ENCODE assay signal across 8 cellular contexts in genomic region chr6:1724616-1725015, GRCh38.
DNase-seq lines count a peak whose midpoint lies in the region; ATAC-seq, FAIRE-seq and TF ChIP-seq lines count a peak whose summit lies in the region.

No MANE protein-coding gene starts in this region.

- no peak for FAIRE-seq in A549 (lab: Jason Lieb, UNC)

- CTCF ChIA-PET in A549 (lab: Yijun Ruan, JAX): no interaction called here

- intact Hi-C loops in breast epithelium (cut with DNase I; ENCODE audit: low total_unique reads): loop anchor here (5.0 kb wide), 1 partner anchor 513 kb away; no protein-coding TSS in a partner anchor
- intact Hi-C loops in lower lobe of right lung (cut with DNase I): no loop called here
- intact Hi-C loops in activated CD4-positive, alpha-beta T cell treated with anti-CD3 and anti-CD28 coated beads, Interleukin-2, amount 10 ng/mL, durations not matched to agents 24 days and 14 days (cut with micrococcal nuclease): no loop called here

- H3K36me3 ChIP-seq in breast epithelium: no peaks in the 10 kb centered on the region
- no peaks in the 10 kb centered on the region for H3K36me3 ChIP-seq in lower lobe of right lung

- TF ChIP-seq CTCF in A549 (IDR thresholded peaks at IDR 0.05): no peak
- no peak for TF ChIP-seq CTCF in breast epithelium (IDR thresholded peaks at IDR 0.05)
- TF ChIP-seq CTCF in lower lobe of right lung (IDR thresholded peaks at IDR 0.05): no peak

- TF ChIP-seq RAD21 in A549 (conservative IDR thresholded peaks at IDR 0.05 in 1 of 2, IDR thresholded peaks at IDR 0.05 in 1 of 2): no peak

- TF ChIP-seq POLR2A in A549 (IDR thresholded peaks at IDR 0.05; ENCODE audit: low read length): no peak
- TF ChIP-seq POLR2A in breast epithelium (IDR thresholded peaks at IDR 0.05): no peak

- no peaks in the 10 kb centered on the region for H3K9me3 Mint-ChIP-seq in activated CD4-positive, alpha-beta T cell treated with anti-CD3 and anti-CD28 coated beads, Interleukin-2, amount 10 ng/mL, durations not matched to agents 24 days and 14 days

- POLR2A ChIA-PET in A549 (lab: Yijun Ruan, JAX): no interaction called here

- peak in 1 of 2 experiments; percentile 73; a peak in 3 of 6 replicates for ATAC-seq in A549
- peak; percentile 74 to 92 for ATAC-seq in lower lobe of right lung
- no peak for ATAC-seq in GM21390 (IDR thresholded peaks at IDR 0.05; ENCODE audit: unreplicated experiment)

- no peaks in the 10 kb centered on the region for H3K27me3 ChIP-seq in breast epithelium
- no peaks in the 10 kb centered on the region for H3K27me3 ChIP-seq in lower lobe of right lung (ENCODE audit: low read depth)

- peak overlapping the region; percentile 36; the same call in 1 of the 3 replicates for H3K4me2 ChIP-seq in A549

- no peaks in the 10 kb centered on the region for H3K4me1 ChIP-seq in A549
- H3K4me1 ChIP-seq in breast epithelium: no peaks in the 10 kb centered on the region
- H3K4me1 ChIP-seq in lower lobe of right lung: peaks cover 7% of the 10 kb centered on the region

- no peak overlapping the region for H3K4me3 Mint-ChIP-seq in activated CD4-positive, alpha-beta T cell treated with anti-CD3 and anti-CD28 coated beads, Interleukin-2, amount 10 ng/mL, durations not matched to agents 24 days and 14 days

- no peak overlapping the region for H3K27ac Mint-ChIP-seq in activated CD4-positive, alpha-beta T cell treated with anti-CD3 and anti-CD28 coated beads, Interleukin-2, amount 10 ng/mL, durations not matched to agents 24 days and 14 days

- H3K27ac ChIP-seq in A549: no peak overlapping the region
- peak overlapping the region; percentile 42 to 54 for H3K27ac ChIP-seq in breast epithelium
- H3K27ac ChIP-seq in lower lobe of right lung: no peak overlapping the region

- no peaks in the 10 kb centered on the region for H3K36me3 Mint-ChIP-seq in activated CD4-positive, alpha-beta T cell treated with anti-CD3 and anti-CD28 coated beads, Interleukin-2, amount 10 ng/mL, durations not matched to agents 24 days and 14 days (ENCODE audit: low read depth)

- H3K4me3 ChIP-seq in A549: no peak overlapping the region
- H3K4me3 ChIP-seq in breast epithelium: no peak overlapping the region
- H3K4me3 ChIP-seq in lower lobe of right lung: no peak overlapping the region

- DNase-seq in A549 (ENCODE audit: low read depth in 1 of 2, low spot score in 1 of 2) (peak in 1 of 2 experiments; percentile 62), NCI-H1092 (lab: John Stamatoyannopoulos, UW) (peak; percentile 4), breast epithelium (ENCODE audit: low spot score in 2 of 2) (peak in 1 of 2 donors; percentile 84), lower lobe of right lung (peak; percentile 80), NCI-H2171 (lab: John Stamatoyannopoulos, UW) (no peak), occipital lobe (lab: John Stamatoyannopoulos, UW) (no peak)
- DNase-seq in activated CD4-positive, alpha-beta T cell treated with anti-CD3 and anti-CD28 coated beads, Interleukin-2, amount 10 ng/mL, durations not matched to agents 24 days and 14 days: no peak

- no peak for TF ChIP-seq EP300 in A549 (IDR thresholded peaks at IDR 0.05)

- WGBS in A549 (ENCODE audit: missing lambda C conversion rate): 54% methylated on average over 7 of the region's 8 CpGs

- no peaks in the 10 kb centered on the region for H3K4me1 Mint-ChIP-seq in activated CD4-positive, alpha-beta T cell treated with anti-CD3 and anti-CD28 coated beads, Interleukin-2, amount 10 ng/mL, durations not matched to agents 24 days and 14 days

- no peaks in the 10 kb centered on the region for H3K9me3 ChIP-seq in A549
- H3K9me3 ChIP-seq in breast epithelium: no peaks in the 10 kb centered on the region
- H3K9me3 ChIP-seq in lower lobe of right lung: no peaks in the 10 kb centered on the region

- H3K27me3 Mint-ChIP-seq in activated CD4-positive, alpha-beta T cell treated with anti-CD3 and anti-CD28 coated beads, Interleukin-2, amount 10 ng/mL, durations not matched to agents 24 days and 14 days: no peaks in the 10 kb centered on the region

TF ChIP-seq in A549, 52 proteins besides CTCF, POLR2A, EP300 and RAD21:
- TF ChIP-seq TFCP2L1 (CRISPR knock-in tag; IDR thresholded peaks at IDR 0.05) (no peak), MAX (IDR thresholded peaks at IDR 0.05) (no peak), PHF8 (IDR thresholded peaks at IDR 0.05; ENCODE audit: borderline replicate concordance, low read depth) (no peak), MYC (IDR thresholded peaks at IDR 0.05; ENCODE audit: borderline replicate concordance, low read length) (no peak), PBX3 (IDR thresholded peaks at IDR 0.05) (no peak), CBX8 (IDR thresholded peaks at IDR 0.05) (no peak), ESRRA (IDR thresholded peaks at IDR 0.05; ENCODE audit: borderline replicate concordance, low read length) (no peak), NPAS2 (CRISPR knock-in tag; IDR thresholded peaks at IDR 0.05; ENCODE audit: borderline replicate concordance) (no peak), CHD2 (IDR thresholded peaks at IDR 0.05; ENCODE audit: low read length, partially characterized antibody) (no peak), HOXB13 (CRISPR knock-in tag; IDR thresholded peaks at IDR 0.05; ENCODE audit: low read depth) (no peak), ELK1 (IDR thresholded peaks at IDR 0.05; ENCODE audit: low read depth, low read length) (no peak), RFX5 (IDR thresholded peaks at IDR 0.05) (no peak), JUNB (IDR thresholded peaks at IDR 0.05) (no peak)
TF ChIP-seq in A549: peak in this region for 0.

Comparison
In these comparisons a context has a peak if more than half of its experiments do, and no peak if none do; other contexts are left out.
1. DNase-seq: peak in NCI-H1092 (single experiment) and lower lobe of right lung (single experiment); none in activated CD4-positive, alpha-beta T cell treated with anti-CD3 and anti-CD28 coated beads, Interleukin-2, amount 10 ng/mL, durations not matched to agents 24 days and 14 days (single experiment), NCI-H2171 (single experiment) and occipital lobe (single experiment).
2. H3K27ac ChIP-seq: peak in breast epithelium (2 of 2); none in A549 (0 of 2) and lower lobe of right lung (single experiment).